Comparison of ENCODE assay signal across 31 cellular contexts in genomic region chr12:131164096-131164872, GRCh38.
DNase-seq lines count a peak whose midpoint lies in the region; ATAC-seq and TF ChIP-seq lines count a peak whose summit lies in the region.
"Had no signal": no experiment of that assay in that cellular context is flagged by ENCODE, and none has a peak within 500 bp of the region (broad histone marks: within the 10 kb centered on the region; RNA-seq: fewer than 3 reads in every experiment).

No MANE protein-coding gene starts in this region.

- H3K79me2 ChIP-seq in smooth muscle cell (ENCODE audit: low read depth), result no peaks in the 10 kb centered on the region

- ATAC-seq in esophagus mucosa, result peak; percentile 13
- no peak for ATAC-seq in CD8-positive, alpha-beta T cell
- ATAC-seq: Panc1, T-cell had no signal

- 96% methylated on average over 14 of the region's 34 CpGs for WGBS in smooth muscle cell (ENCODE audit: low lambda C conversion rate)

- DNase-seq in A172 (ENCODE audit: low spot score), result peak; percentile 40
- peak; percentile 99 for DNase-seq in Daoy (ENCODE audit: low read depth)
- DNase-seq in NAMALWA (ENCODE audit: low spot score), result peak; percentile 59
- DNase-seq in kidney glomerular epithelial cell (lab: John Stamatoyannopoulos, UW), result no peak
- DNase-seq in smooth muscle cell (lab: John Stamatoyannopoulos, UW; ENCODE audit: unreplicated experiment), result no peak
- no peak for DNase-seq in CD8-positive, alpha-beta T cell
- DNase-seq: activated CD4-positive, alpha-beta memory T cell treated with anti-CD3 and anti-CD28 coated beads, Interleukin-2, amount 10 ng/mL, durations not matched to agents 7 days and 5 days; activated CD4-positive, CD25-positive, alpha-beta regulatory T cell; activated effector memory CD4-positive, alpha-beta T cell treated with anti-CD3 and anti-CD28 coated beads, Interleukin-2, amount 50 U/mL, for 16 hours; activated naive CD8-positive, alpha-beta T cell treated with anti-CD3 and anti-CD28 coated beads for 36 hours; activated T-cell treated with anti-CD3 and anti-CD28 coated beads for 4 hours; aorta; Calu3; colonic mucosa; effector memory CD4-positive, alpha-beta T cell; KBM-7; NCI-H1436 treated with DMSO at 0.1 percent for 48 hours; NCI-H446 treated with DMSO at 0.1 percent for 48 hours; right lobe of liver; SHP77 treated with DMSO at 0.1 percent for 48 hours; stimulated activated CD4-positive, alpha-beta T cell treated with anti-CD3 and anti-CD28 coated beads, Interleukin-12 subunit alpha, Interleukin-12 subunit beta, amount 100 ng/mL, for 4 hours; stimulated activated CD4-positive, alpha-beta T cell treated with anti-CD3 and anti-CD28 coated beads, Interleukin-4, amount 100 ng/mL, for 1 hour; substantia nigra; T-cell had no signal

- no peak overlapping the region for H3K4me3 Mint-ChIP-seq in CD8-positive, alpha-beta T cell
- H3K4me3 Mint-ChIP-seq: activated CD4-positive, alpha-beta memory T cell treated with anti-CD3 and anti-CD28 coated beads, Interleukin-2, amount 10 ng/mL, durations not matched to agents 7 days and 5 days; activated naive CD8-positive, alpha-beta T cell treated with anti-CD3 and anti-CD28 coated beads for 36 hours; CD14-positive monocyte; memory B cell; neural progenitor cell; T-cell had no signal

- H3K9me3 Mint-ChIP-seq in CD8-positive, alpha-beta T cell, result no peaks in the 10 kb centered on the region
- H3K9me3 Mint-ChIP-seq: activated CD4-positive, alpha-beta memory T cell treated with anti-CD3 and anti-CD28 coated beads, Interleukin-2, amount 10 ng/mL, durations not matched to agents 7 days and 5 days; activated naive CD8-positive, alpha-beta T cell treated with anti-CD3 and anti-CD28 coated beads for 36 hours; memory B cell; neural progenitor cell; T-cell had no signal

- H3K36me3 Mint-ChIP-seq in CD8-positive, alpha-beta T cell, result no peaks in the 10 kb centered on the region
- H3K36me3 Mint-ChIP-seq: activated naive CD8-positive, alpha-beta T cell treated with anti-CD3 and anti-CD28 coated beads for 36 hours; CD14-positive monocyte; memory B cell; neural progenitor cell; T-cell had no signal

- no peaks in the 10 kb centered on the region for H3K4me1 Mint-ChIP-seq in CD8-positive, alpha-beta T cell (ENCODE audit: low read depth)
- H3K4me1 Mint-ChIP-seq: activated CD4-positive, alpha-beta memory T cell treated with anti-CD3 and anti-CD28 coated beads, Interleukin-2, amount 10 ng/mL, durations not matched to agents 7 days and 5 days; activated naive CD8-positive, alpha-beta T cell treated with anti-CD3 and anti-CD28 coated beads for 36 hours; CD14-positive monocyte; memory B cell; neural progenitor cell; T-cell had no signal

- no peak overlapping the region for H3K4me3 ChIP-seq in smooth muscle cell
- no peak overlapping the region for H3K4me3 ChIP-seq in CD8-positive, alpha-beta T cell (ENCODE audit: low read depth, low read length)
- H3K4me3 ChIP-seq: cardiac muscle cell, colonic mucosa, neural progenitor cell, right lobe of liver, upper lobe of left lung had no signal

- CTCF ChIA-PET in CD8-positive, alpha-beta T cell (lab: Charles Lee), result no interaction called here

- H3K9ac ChIP-seq in smooth muscle cell (ENCODE audit: low read depth), result no peak overlapping the region
- H3K9ac ChIP-seq: neural progenitor cell had no signal

- no peaks in the 10 kb centered on the region for H3K27me3 ChIP-seq in smooth muscle cell (ENCODE audit: low read depth)
- H3K27me3 ChIP-seq in CD8-positive, alpha-beta T cell (ENCODE audit: insufficient read depth, low read length), result no peaks in the 10 kb centered on the region
- H3K27me3 ChIP-seq: cardiac muscle cell, colonic mucosa, neural progenitor cell, right lobe of liver, upper lobe of left lung had no signal

- H4K20me1 ChIP-seq in smooth muscle cell (ENCODE audit: low read depth), result no peaks in the 10 kb centered on the region

- no peaks in the 10 kb centered on the region for H3K9me3 ChIP-seq in smooth muscle cell (replicated peaks; ENCODE audit: low read depth)
- H3K9me3 ChIP-seq in CD8-positive, alpha-beta T cell (ENCODE audit: low read length), result no peaks in the 10 kb centered on the region
- H3K9me3 ChIP-seq: colonic mucosa, right lobe of liver, upper lobe of left lung had no signal

- H3F3A ChIP-seq in smooth muscle cell (ENCODE audit: low read depth), result no peaks in the 10 kb centered on the region

- H3K36me3 ChIP-seq in smooth muscle cell (ENCODE audit: low read depth), result no peaks in the 10 kb centered on the region
- no peaks in the 10 kb centered on the region for H3K36me3 ChIP-seq in CD8-positive, alpha-beta T cell (ENCODE audit: insufficient read depth, low read length)
- H3K36me3 ChIP-seq: cardiac muscle cell, colonic mucosa, neural progenitor cell, right lobe of liver, upper lobe of left lung had no signal

- H3K27ac ChIP-seq in smooth muscle cell (ENCODE audit: low read depth), result no peak overlapping the region
- H3K27ac ChIP-seq in CD8-positive, alpha-beta T cell (ENCODE audit: low read depth, low read length), result no peak overlapping the region
- H3K27ac ChIP-seq: cardiac muscle cell, colonic mucosa, neural progenitor cell, right lobe of liver, upper lobe of left lung had no signal

- no peak overlapping the region for H2AFZ ChIP-seq in smooth muscle cell (ENCODE audit: low read depth)
- H2AFZ ChIP-seq: neural progenitor cell had no signal

- TF ChIP-seq CTCF in smooth muscle cell (IDR thresholded peaks at IDR 0.05; ENCODE audit: borderline replicate concordance, insufficient read depth, poor library complexity, severe bottlenecking), result no peak
- no peak for TF ChIP-seq CTCF in CD8-positive, alpha-beta T cell (IDR thresholded peaks at IDR 0.05)

- H3K4me1 ChIP-seq in smooth muscle cell (ENCODE audit: low read depth), result no peaks in the 10 kb centered on the region
- no peaks in the 10 kb centered on the region for H3K4me1 ChIP-seq in CD8-positive, alpha-beta T cell (ENCODE audit: insufficient read depth, low read length)
- H3K4me1 ChIP-seq: colonic mucosa, neural progenitor cell, right lobe of liver had no signal

- no peak overlapping the region for H3K4me2 ChIP-seq in smooth muscle cell
- H3K4me2 ChIP-seq: neural progenitor cell had no signal

- intact Hi-C loops in CD8-positive, alpha-beta T cell (cut with DNase I, micrococcal nuclease), result no loop called here

- POLR2A ChIA-PET in CD8-positive, alpha-beta T cell (lab: Charles Lee), result no interaction called here

- H3K27me3 Mint-ChIP-seq in CD8-positive, alpha-beta T cell (ENCODE audit: low read depth), result peaks cover 20% of the 10 kb centered on the region
- H3K27me3 Mint-ChIP-seq: activated CD4-positive, alpha-beta memory T cell treated with anti-CD3 and anti-CD28 coated beads, Interleukin-2, amount 10 ng/mL, durations not matched to agents 7 days and 5 days had no signal

- no peak overlapping the region for H3K27ac Mint-ChIP-seq in CD8-positive, alpha-beta T cell
- H3K27ac Mint-ChIP-seq: activated CD4-positive, alpha-beta memory T cell treated with anti-CD3 and anti-CD28 coated beads, Interleukin-2, amount 10 ng/mL, durations not matched to agents 7 days and 5 days; activated naive CD8-positive, alpha-beta T cell treated with anti-CD3 and anti-CD28 coated beads for 36 hours; CD14-positive monocyte; memory B cell; neural progenitor cell; T-cell had no signal

Comparison
In these comparisons a context has a peak if more than half of its experiments do, and no peak if none do; other contexts are left out.
1. DNase-seq: peak in A172 (single experiment), Daoy (single experiment) and NAMALWA (single experiment); none in kidney glomerular epithelial cell (single experiment), smooth muscle cell (single experiment) and CD8-positive, alpha-beta T cell (0 of 7).